1 cellular context compared by ENCODE assay signal in the genomic region with DNA sequence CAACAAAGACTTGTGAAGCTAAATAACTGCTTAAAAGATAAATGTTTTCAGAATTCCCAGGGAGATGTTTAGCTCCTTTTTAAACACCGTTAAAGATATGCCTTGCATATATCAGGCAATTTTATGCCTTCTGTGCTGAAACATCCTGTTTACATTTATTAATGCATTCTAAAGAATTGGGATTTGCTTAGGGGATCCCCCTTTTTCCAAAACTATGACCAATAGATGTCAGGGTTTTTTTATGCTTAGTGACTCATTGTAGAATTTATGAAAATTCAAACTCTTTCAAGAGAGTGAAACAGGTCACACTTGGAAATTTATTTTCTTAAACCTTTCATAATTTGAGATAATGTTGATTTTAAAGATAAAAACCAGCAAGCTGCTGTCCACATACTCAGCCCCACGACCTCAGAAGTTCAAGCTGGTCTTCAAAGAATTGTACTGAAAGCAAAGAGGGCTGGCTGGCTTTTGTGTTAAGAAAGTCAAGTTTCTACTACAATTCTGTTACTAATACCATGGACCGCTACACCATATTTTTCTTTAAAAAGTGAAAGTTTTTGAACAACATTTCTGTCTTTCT.
TF ChIP-seq lines count a peak whose summit lies in the region.

No MANE protein-coding gene starts in this region.

TF ChIP-seq in GM23338, 12 proteins besides CTCF, POLR2A, EP300 and RAD21 (continued from another document):
- TF ChIP-seq, protein P1, sequence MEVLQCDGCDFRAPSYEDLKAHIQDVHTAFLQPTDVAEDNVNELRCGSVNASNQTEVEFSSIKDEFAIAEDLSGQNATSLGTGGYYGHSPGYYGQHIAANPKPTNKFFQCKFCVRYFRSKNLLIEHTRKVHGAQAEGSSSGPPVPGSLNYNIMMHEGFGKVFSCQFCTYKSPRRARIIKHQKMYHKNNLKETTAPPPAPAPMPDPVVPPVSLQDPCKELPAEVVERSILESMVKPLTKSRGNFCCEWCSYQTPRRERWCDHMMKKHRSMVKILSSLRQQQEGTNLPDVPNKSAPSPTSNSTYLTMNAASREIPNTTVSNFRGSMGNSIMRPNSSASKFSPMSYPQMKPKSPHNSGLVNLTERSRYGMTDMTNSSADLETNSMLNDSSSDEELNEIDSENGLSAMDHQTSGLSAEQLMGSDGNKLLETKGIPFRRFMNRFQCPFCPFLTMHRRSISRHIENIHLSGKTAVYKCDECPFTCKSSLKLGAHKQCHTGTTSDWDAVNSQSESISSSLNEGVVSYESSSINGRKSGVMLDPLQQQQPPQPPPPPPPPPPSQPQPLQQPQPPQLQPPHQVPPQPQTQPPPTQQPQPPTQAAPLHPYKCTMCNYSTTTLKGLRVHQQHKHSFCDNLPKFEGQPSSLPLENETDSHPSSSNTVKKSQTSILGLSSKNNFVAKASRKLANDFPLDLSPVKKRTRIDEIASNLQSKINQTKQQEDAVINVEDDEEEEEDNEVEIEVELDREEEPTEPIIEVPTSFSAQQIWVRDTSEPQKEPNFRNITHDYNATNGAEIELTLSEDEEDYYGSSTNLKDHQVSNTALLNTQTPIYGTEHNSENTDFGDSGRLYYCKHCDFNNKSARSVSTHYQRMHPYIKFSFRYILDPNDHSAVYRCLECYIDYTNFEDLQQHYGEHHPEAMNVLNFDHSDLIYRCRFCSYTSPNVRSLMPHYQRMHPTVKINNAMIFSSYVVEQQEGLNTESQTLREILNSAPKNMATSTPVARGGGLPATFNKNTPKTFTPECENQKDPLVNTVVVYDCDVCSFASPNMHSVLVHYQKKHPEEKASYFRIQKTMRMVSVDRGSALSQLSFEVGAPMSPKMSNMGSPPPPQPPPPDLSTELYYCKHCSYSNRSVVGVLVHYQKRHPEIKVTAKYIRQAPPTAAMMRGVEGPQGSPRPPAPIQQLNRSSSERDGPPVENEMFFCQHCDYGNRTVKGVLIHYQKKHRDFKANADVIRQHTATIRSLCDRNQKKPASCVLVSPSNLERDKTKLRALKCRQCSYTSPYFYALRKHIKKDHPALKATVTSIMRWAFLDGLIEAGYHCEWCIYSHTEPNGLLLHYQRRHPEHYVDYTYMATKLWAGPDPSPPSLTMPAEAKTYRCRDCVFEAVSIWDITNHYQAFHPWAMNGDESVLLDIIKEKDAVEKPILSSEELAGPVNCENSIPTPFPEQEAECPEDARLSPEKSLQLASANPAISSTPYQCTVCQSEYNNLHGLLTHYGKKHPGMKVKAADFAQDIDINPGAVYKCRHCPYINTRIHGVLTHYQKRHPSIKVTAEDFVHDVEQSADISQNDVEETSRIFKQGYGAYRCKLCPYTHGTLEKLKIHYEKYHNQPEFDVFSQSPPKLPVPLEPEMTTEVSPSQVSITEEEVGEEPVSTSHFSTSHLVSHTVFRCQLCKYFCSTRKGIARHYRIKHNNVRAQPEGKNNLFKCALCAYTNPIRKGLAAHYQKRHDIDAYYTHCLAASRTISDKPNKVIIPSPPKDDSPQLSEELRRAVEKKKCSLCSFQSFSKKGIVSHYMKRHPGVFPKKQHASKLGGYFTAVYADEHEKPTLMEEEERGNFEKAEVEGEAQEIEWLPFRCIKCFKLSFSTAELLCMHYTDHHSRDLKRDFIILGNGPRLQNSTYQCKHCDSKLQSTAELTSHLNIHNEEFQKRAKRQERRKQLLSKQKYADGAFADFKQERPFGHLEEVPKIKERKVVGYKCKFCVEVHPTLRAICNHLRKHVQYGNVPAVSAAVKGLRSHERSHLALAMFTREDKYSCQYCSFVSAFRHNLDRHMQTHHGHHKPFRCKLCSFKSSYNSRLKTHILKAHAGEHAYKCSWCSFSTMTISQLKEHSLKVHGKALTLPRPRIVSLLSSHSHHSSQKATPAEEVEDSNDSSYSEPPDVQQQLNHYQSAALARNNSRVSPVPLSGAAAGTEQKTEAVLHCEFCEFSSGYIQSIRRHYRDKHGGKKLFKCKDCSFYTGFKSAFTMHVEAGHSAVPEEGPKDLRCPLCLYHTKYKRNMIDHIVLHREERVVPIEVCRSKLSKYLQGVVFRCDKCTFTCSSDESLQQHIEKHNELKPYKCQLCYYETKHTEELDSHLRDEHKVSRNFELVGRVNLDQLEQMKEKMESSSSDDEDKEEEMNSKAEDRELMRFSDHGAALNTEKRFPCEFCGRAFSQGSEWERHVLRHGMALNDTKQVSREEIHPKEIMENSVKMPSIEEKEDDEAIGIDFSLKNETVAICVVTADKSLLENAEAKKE (CRISPR knock-in tag; IDR thresholded peaks at IDR 0.05) = no peak
- TF ChIP-seq, protein P2, sequence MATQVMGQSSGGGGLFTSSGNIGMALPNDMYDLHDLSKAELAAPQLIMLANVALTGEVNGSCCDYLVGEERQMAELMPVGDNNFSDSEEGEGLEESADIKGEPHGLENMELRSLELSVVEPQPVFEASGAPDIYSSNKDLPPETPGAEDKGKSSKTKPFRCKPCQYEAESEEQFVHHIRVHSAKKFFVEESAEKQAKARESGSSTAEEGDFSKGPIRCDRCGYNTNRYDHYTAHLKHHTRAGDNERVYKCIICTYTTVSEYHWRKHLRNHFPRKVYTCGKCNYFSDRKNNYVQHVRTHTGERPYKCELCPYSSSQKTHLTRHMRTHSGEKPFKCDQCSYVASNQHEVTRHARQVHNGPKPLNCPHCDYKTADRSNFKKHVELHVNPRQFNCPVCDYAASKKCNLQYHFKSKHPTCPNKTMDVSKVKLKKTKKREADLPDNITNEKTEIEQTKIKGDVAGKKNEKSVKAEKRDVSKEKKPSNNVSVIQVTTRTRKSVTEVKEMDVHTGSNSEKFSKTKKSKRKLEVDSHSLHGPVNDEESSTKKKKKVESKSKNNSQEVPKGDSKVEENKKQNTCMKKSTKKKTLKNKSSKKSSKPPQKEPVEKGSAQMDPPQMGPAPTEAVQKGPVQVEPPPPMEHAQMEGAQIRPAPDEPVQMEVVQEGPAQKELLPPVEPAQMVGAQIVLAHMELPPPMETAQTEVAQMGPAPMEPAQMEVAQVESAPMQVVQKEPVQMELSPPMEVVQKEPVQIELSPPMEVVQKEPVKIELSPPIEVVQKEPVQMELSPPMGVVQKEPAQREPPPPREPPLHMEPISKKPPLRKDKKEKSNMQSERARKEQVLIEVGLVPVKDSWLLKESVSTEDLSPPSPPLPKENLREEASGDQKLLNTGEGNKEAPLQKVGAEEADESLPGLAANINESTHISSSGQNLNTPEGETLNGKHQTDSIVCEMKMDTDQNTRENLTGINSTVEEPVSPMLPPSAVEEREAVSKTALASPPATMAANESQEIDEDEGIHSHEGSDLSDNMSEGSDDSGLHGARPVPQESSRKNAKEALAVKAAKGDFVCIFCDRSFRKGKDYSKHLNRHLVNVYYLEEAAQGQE (IDR thresholded peaks at IDR 0.05; ENCODE audit: unreplicated experiment) = no peak
- TF ChIP-seq NANOG (IDR thresholded peaks at IDR 0.05; ENCODE audit: borderline replicate concordance) (no peak), EZH2phosphoT487 (IDR thresholded peaks at IDR 0.05; ENCODE audit: unreplicated experiment) (no peak), ZNF331 (CRISPR knock-in tag; IDR thresholded peaks at IDR 0.05; ENCODE audit: low read depth) (no peak), STAT1 (IDR thresholded peaks at IDR 0.05; ENCODE audit: unreplicated experiment) (no peak), JUNB (IDR thresholded peaks at IDR 0.05; ENCODE audit: unreplicated experiment) (no peak), POLR2AphosphoS5 (IDR thresholded peaks at IDR 0.05; ENCODE audit: low read depth) (no peak), CREB1 (CRISPR knock-in tag; IDR thresholded peaks at IDR 0.05; ENCODE audit: low read depth) (no peak), EZH2 (IDR thresholded peaks at IDR 0.05; ENCODE audit: low read depth, unreplicated experiment) (no peak)
- TF ChIP-seq, protein P3, sequence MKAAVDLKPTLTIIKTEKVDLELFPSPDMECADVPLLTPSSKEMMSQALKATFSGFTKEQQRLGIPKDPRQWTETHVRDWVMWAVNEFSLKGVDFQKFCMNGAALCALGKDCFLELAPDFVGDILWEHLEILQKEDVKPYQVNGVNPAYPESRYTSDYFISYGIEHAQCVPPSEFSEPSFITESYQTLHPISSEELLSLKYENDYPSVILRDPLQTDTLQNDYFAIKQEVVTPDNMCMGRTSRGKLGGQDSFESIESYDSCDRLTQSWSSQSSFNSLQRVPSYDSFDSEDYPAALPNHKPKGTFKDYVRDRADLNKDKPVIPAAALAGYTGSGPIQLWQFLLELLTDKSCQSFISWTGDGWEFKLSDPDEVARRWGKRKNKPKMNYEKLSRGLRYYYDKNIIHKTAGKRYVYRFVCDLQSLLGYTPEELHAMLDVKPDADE (IDR thresholded peaks at IDR 0.05) = no peak
